Comparison of ENCODE assay signal across 26 cellular contexts in the genomic region with DNA sequence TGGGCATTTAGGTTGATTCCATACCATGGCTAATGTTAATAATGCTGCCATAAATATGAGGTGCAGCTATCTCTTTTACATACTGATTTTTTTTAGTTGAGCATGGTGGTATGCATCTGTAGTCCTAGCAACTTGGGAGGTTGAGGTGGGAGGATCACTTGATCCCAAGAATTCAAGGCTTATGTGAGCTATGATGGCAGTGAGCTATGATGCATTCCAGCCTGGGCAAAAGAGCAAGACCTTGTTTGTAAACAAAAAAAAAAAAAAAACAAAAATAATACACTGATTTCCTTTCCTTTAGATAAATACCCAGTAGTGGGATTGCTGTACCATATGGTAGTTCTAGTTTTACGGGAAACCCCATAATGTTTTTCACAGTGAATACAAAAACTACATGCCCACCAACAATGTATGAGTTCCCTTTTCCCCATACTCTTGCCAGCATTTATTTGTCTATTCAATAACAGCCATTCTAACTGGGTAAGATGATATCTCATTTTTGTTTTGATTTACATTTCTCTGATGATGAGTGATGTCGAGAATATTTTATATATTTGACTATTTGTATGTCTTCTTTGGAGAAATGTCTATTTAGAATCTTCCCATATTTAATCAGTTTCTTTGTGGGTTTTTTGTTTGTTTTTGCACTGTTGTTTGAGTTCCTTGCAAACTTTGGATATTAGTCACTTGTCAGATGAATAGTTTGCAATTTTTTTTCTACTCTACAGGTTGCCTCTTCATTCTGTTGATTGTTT.
DNase-seq lines count a peak whose midpoint lies in the region; TF ChIP-seq lines count a peak whose summit lies in the region.
"Had no signal": no experiment of that assay in that cellular context is flagged by ENCODE, and none has a peak within 500 bp of the region (broad histone marks: within the 10 kb centered on the region; RNA-seq: fewer than 3 reads in every experiment).

No MANE protein-coding gene starts in this region.

- POLR2A ChIA-PET in CD8-positive, alpha-beta memory T cell (lab: Charles Lee), result no interaction called here

- no peaks in the 10 kb centered on the region for H3K36me3 Mint-ChIP-seq in CD8-positive, alpha-beta memory T cell
- H3K36me3 Mint-ChIP-seq: activated naive CD4-positive, alpha-beta T cell treated with anti-CD3 and anti-CD28 coated beads, Interleukin-2, amount 50 U/mL, for 72 hours; CD4-positive, CD25-positive, alpha-beta regulatory T cell; T-cell had no signal

- in situ Hi-C loops in Caki2 (cut with HindIII; ENCODE audit: low pct_unique_long_range_greater_than_20kb, low sequenced_read_pairs) (no loop called here), astrocyte of the spinal cord (cut with HindIII; ENCODE audit: low sequenced_read_pairs) (no loop called here)

- H3K27me3 Mint-ChIP-seq in CD8-positive, alpha-beta memory T cell, result no peaks in the 10 kb centered on the region
- H3K27me3 Mint-ChIP-seq: CD4-positive, CD25-positive, alpha-beta regulatory T cell; stimulated activated naive CD8-positive, alpha-beta T cell treated with anti-CD3 and anti-CD28 coated beads, Interleukin-15, Interleukin-2, amounts not matched to agents 100 ng/mL and 50 ng/mL, for 24 hours; T-cell had no signal

- CTCF ChIA-PET in CD8-positive, alpha-beta memory T cell (lab: Charles Lee), result no interaction called here

- no peak overlapping the region for H3K4me3 ChIP-seq in astrocyte of the spinal cord (ENCODE audit: low read depth, low read length)
- H3K4me3 ChIP-seq in CD8-positive, alpha-beta memory T cell (ENCODE audit: low read length), result no peak overlapping the region
- H3K4me3 ChIP-seq: cardiac muscle cell, dorsolateral prefrontal cortex, skin epidermis, tibial nerve had no signal

- H3K27me3 ChIP-seq in CD8-positive, alpha-beta memory T cell (ENCODE audit: insufficient read depth, low read length, poor library complexity, severe bottlenecking), result no peaks in the 10 kb centered on the region
- H3K27me3 ChIP-seq: cardiac muscle cell, dorsolateral prefrontal cortex, tibial nerve had no signal

- no peaks in the 10 kb centered on the region for H3K4me1 ChIP-seq in CD8-positive, alpha-beta memory T cell (ENCODE audit: insufficient read depth, low read length)
- H3K4me1 ChIP-seq: tibial nerve had no signal

- H3K27ac ChIP-seq in CD8-positive, alpha-beta memory T cell (ENCODE audit: low read depth, low read length), result no peak overlapping the region
- H3K27ac ChIP-seq: cardiac muscle cell, dorsolateral prefrontal cortex, epithelial cell of prostate, skin epidermis, tibial nerve had no signal

- DNase-seq in Caki2 (ENCODE audit: low read depth), result peak; percentile 49
- peak; percentile 74 for DNase-seq in M059J (ENCODE audit: low read depth)
- DNase-seq in astrocyte of the spinal cord (ENCODE audit: low read depth, low spot score), result peak; percentile 60
- DNase-seq in iris pigment epithelial cell (ENCODE audit: low read depth), result peak; percentile 84
- DNase-seq in stimulated activated CD8-positive, alpha-beta memory T cell treated with anti-CD3 and anti-CD28 coated beads, Interleukin-4, amount 100 ng/mL, for 48 hours, result no peak
- DNase-seq in CD8-positive, alpha-beta memory T cell, result no peak
- DNase-seq in activated CD4-positive, CD25-positive, alpha-beta regulatory T cell treated with anti-CD3 and anti-CD28 coated beads, Interleukin-2, amount 50 U/mL, for 72 hours, result no peak
- DNase-seq in SHP77 (lab: John Stamatoyannopoulos, UW), result no peak
- DNase-seq: activated CD4-positive, alpha-beta T cell treated with anti-CD3 and anti-CD28 coated beads for 48 hours; CD4-positive, CD25-positive, alpha-beta regulatory T cell; dorsolateral prefrontal cortex; glutamatergic neuron; Karpas-422; midbrain; NCI-H1092 treated with DMSO at 0.1 percent for 48 hours; NCI-H2029 treated with DMSO at 0.1 percent for 48 hours; NCI-H446 treated with DMSO at 0.1 percent for 48 hours; T-cell had no signal

- TF ChIP-seq CTCF in astrocyte of the spinal cord (IDR thresholded peaks at IDR 0.05; ENCODE audit: low read depth, low read length), result no peak

- no peaks in the 10 kb centered on the region for H3K9me3 ChIP-seq in CD8-positive, alpha-beta memory T cell (ENCODE audit: low read length)
- H3K9me3 ChIP-seq: tibial nerve had no signal

- H3K9me3 Mint-ChIP-seq in CD8-positive, alpha-beta memory T cell, result peaks cover 0 to 4% (median 0%) of the 10 kb centered on the region in 5 donors
- H3K9me3 Mint-ChIP-seq: activated T-helper 1 cell treated with anti-CD3 and anti-CD28 coated beads, Interleukin-12 subunit alpha, Interleukin-12 subunit beta, Interleukin-2, Interleukin-4 antibody, amounts not matched to agents 30 ng/mL and 10 ng/mL and 1 ng/mL, durations not matched to agents 14 hours and 24 hours and 36 hours; nephron; stimulated activated naive CD8-positive, alpha-beta T cell treated with anti-CD3 and anti-CD28 coated beads, Interleukin-15, Interleukin-2, amounts not matched to agents 100 ng/mL and 50 ng/mL, for 24 hours had no signal

- no peaks in the 10 kb centered on the region for H3K36me3 ChIP-seq in CD8-positive, alpha-beta memory T cell (ENCODE audit: insufficient read depth, low read length)
- H3K36me3 ChIP-seq: cardiac muscle cell, tibial nerve had no signal

- H3K4me1 Mint-ChIP-seq in CD8-positive, alpha-beta memory T cell, result no peaks in the 10 kb centered on the region
- H3K4me1 Mint-ChIP-seq: CD4-positive, CD25-positive, alpha-beta regulatory T cell; nephron; T-cell had no signal

- no peak overlapping the region for H3K27ac Mint-ChIP-seq in CD8-positive, alpha-beta memory T cell
- H3K27ac Mint-ChIP-seq: activated naive CD4-positive, alpha-beta T cell treated with anti-CD3 and anti-CD28 coated beads, Interleukin-2, amount 50 U/mL, for 72 hours; activated T-helper 1 cell treated with anti-CD3 and anti-CD28 coated beads, Interleukin-12 subunit alpha, Interleukin-12 subunit beta, Interleukin-2, Interleukin-4 antibody, amounts not matched to agents 30 ng/mL and 10 ng/mL and 1 ng/mL, durations not matched to agents 14 hours and 24 hours and 36 hours; CD4-positive, CD25-positive, alpha-beta regulatory T cell; nephron; stimulated activated naive CD8-positive, alpha-beta T cell treated with anti-CD3 and anti-CD28 coated beads, Interleukin-15, Interleukin-2, amounts not matched to agents 100 ng/mL and 50 ng/mL, for 24 hours; T-cell had no signal

- H3K4me3 Mint-ChIP-seq in CD8-positive, alpha-beta memory T cell, result no peak overlapping the region
- H3K4me3 Mint-ChIP-seq: activated T-helper 1 cell treated with anti-CD3 and anti-CD28 coated beads, Interleukin-12 subunit alpha, Interleukin-12 subunit beta, Interleukin-2, Interleukin-4 antibody, amounts not matched to agents 30 ng/mL and 10 ng/mL and 1 ng/mL, durations not matched to agents 14 hours and 24 hours and 36 hours; CD4-positive, CD25-positive, alpha-beta regulatory T cell; nephron; stimulated activated naive CD8-positive, alpha-beta T cell treated with anti-CD3 and anti-CD28 coated beads, Interleukin-15, Interleukin-2, amounts not matched to agents 100 ng/mL and 50 ng/mL, for 24 hours; T-cell had no signal

Comparison
In these comparisons a context has a peak if more than half of its experiments do, and no peak if none do; other contexts are left out.
1. DNase-seq: peak in Caki2 (single experiment), M059J (single experiment), astrocyte of the spinal cord (single experiment) and iris pigment epithelial cell (single experiment); none in stimulated activated CD8-positive, alpha-beta memory T cell treated with anti-CD3 and anti-CD28 coated beads, Interleukin-4, amount 100 ng/mL, for 48 hours (single experiment), CD8-positive, alpha-beta memory T cell (0 of 5), activated CD4-positive, CD25-positive, alpha-beta regulatory T cell treated with anti-CD3 and anti-CD28 coated beads, Interleukin-2, amount 50 U/mL, for 72 hours (single experiment) and SHP77 (0 of 2).